22 cellular contexts compared by ENCODE assay signal in the genomic region with DNA sequence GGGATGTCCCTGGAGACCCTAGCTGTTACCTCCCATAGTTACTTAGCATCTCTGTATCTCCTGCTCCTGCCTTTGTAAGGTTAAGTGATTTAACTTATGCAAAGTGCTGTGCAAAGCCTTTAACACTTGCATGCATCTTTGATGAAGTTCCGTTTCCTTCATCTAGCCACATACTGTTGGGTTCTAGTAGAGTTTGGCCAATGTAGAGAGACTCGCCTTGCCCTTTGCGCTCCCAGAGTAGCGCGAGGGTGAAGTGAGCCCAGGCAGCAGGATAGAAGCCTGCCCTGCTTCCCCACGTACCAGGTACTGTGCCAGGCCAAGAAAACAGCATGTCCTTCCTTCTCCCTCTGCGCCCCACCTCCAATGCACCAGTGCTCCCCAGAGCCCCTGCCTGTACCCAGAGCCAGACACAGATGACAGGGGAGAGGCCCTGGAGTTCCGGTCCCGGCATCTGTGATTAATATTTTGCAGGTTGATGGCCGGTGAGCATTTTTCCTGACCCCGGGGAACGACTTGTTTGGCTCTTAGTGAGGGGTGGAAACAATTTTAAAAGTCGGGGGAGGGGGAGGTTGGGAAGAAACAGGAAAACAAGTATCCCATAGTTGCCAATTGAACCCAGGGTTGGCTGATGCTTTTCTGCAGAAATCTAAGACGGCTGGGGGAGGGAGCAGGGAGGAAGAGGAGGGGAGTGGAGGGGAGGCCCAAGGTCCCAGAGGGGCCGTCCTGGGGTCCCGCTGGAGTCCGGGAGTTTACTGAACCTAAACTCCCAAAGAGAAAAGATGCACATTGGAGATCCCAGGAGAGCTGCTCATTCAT. TPM values are rescaled to one million over a fixed set of nuclear protein-coding genes. Genes with fewer than 3 reads are reported as not detected.
DNase-seq lines count a peak whose midpoint lies in the region; TF ChIP-seq lines count a peak whose summit lies in the region.
"Had no signal": no experiment of that assay in that cellular context is flagged by ENCODE, and none has a peak within 500 bp of the region (broad histone marks: within the 10 kb centered on the region; RNA-seq: fewer than 3 reads in every experiment).

No MANE protein-coding gene starts in this region.

- no peak overlapping the region for H3K4me3 Mint-ChIP-seq in MCF 10A (ENCODE audit: unreplicated experiment)
- H3K4me3 Mint-ChIP-seq: activated naive CD4-positive, alpha-beta T cell treated with anti-CD3 and anti-CD28 coated beads for 36 hours; stimulated activated memory B cell treated with anti-CD40 and anti-IgM and Interleukin-4, amounts not matched to agents 10 μg/mL and 1 μg/mL and 100 μg/mL, for 72 hours had no signal

- no peaks in the 10 kb centered on the region for H3K9me3 Mint-ChIP-seq in MCF 10A (ENCODE audit: unreplicated experiment)
- H3K9me3 Mint-ChIP-seq: activated naive CD4-positive, alpha-beta T cell treated with anti-CD3 and anti-CD28 coated beads for 36 hours; stimulated activated memory B cell treated with anti-CD40 and anti-IgM and Interleukin-4, amounts not matched to agents 10 μg/mL and 1 μg/mL and 100 μg/mL, for 72 hours had no signal

- H4K20me1 ChIP-seq in osteoblast (ENCODE audit: insufficient read depth, low read length) = no peaks in the 10 kb centered on the region

- H3K27me3 Mint-ChIP-seq in MCF 10A (ENCODE audit: insufficient read depth, unreplicated experiment) = no peaks in the 10 kb centered on the region

- H3K27ac ChIP-seq in breast epithelium = peak overlapping the region; percentile 58 to 92
- peak overlapping the region in 3 of 4 donors; percentile 26 to 65 (median 27) for H3K27ac ChIP-seq in esophagus squamous epithelium
- no peak overlapping the region for H3K27ac ChIP-seq in osteoblast (ENCODE audit: low read depth, low read length)
- peak overlapping the region; percentile 7 to 49 for H3K27ac ChIP-seq in uterus
- H3K27ac ChIP-seq: colonic mucosa had no signal

- peak overlapping the region in 1 of 3 donors; percentile 25 for H3K4me3 ChIP-seq in breast epithelium
- no peak overlapping the region for H3K4me3 ChIP-seq in esophagus squamous epithelium
- no peak overlapping the region for H3K4me3 ChIP-seq in osteoblast (ENCODE audit: insufficient read depth, low read length)
- no peak overlapping the region for H3K4me3 ChIP-seq in uterus
- H3K4me3 ChIP-seq: colonic mucosa, lower lobe of right lung, transverse colon had no signal

- CTCF ChIA-PET in MCF 10A (lab: Yijun Ruan, JAX) = no interaction called here

- DNase-seq in breast epithelium (ENCODE audit: low spot score in 2 of 2) (no peak), MCF 10A (ENCODE audit: unreplicated experiment) (no peak), esophagus squamous epithelium (lab: John Stamatoyannopoulos, UW) (no peak), osteoblast (ENCODE audit: insufficient read length, low spot score, missing footprints) (peak; percentile 48), uterus (no peak), NCI-H1694 (lab: John Stamatoyannopoulos, UW) (no peak), hypothalamus (lab: John Stamatoyannopoulos, UW) (no peak), dedifferentiated amniotic fluid mesenchymal stem cell (ENCODE audit: extremely low spot score) (no peak)
- DNase-seq: activated CD4-positive, CD25-positive, alpha-beta regulatory T cell treated with anti-CD3 and anti-CD28 coated beads, Interleukin-2, amount 50 U/mL, for 72 hours; activated CD8-positive, alpha-beta memory T cell treated with anti-CD3 and anti-CD28 coated beads for 24 hours; activated naive CD4-positive, alpha-beta T cell treated with anti-CD3 and anti-CD28 coated beads for 36 hours; activated T-cell treated with anti-CD3 and anti-CD28 coated beads, Interleukin-2, amount 50 U/mL, for 48 hours; BE2C; Calu3; colonic mucosa; lower lobe of right lung; NCI-H1417 treated with DMSO at 0.1 percent for 48 hours; NCI-H524; occipital lobe; SW 1271; transverse colon had no signal

- peaks cover 5% of the 10 kb centered on the region for H3K4me1 Mint-ChIP-seq in MCF 10A (ENCODE audit: insufficient read depth, unreplicated experiment)
- H3K4me1 Mint-ChIP-seq: stimulated activated memory B cell treated with anti-CD40 and anti-IgM and Interleukin-4, amounts not matched to agents 10 μg/mL and 1 μg/mL and 100 μg/mL, for 72 hours had no signal

- H3K4me2 ChIP-seq in osteoblast (ENCODE audit: insufficient read depth, low read length) = peak overlapping the region; percentile 39

- H2AFZ ChIP-seq in osteoblast (ENCODE audit: low read length) = peak overlapping the region; percentile 28

- no peaks in the 10 kb centered on the region for H3K36me3 ChIP-seq in breast epithelium
- no peaks in the 10 kb centered on the region for H3K36me3 ChIP-seq in esophagus squamous epithelium
- H3K36me3 ChIP-seq in osteoblast (ENCODE audit: insufficient read depth, low read length) = no peaks in the 10 kb centered on the region
- no peaks in the 10 kb centered on the region for H3K36me3 ChIP-seq in uterus
- H3K36me3 ChIP-seq: BE2C, colonic mucosa, lower lobe of right lung, transverse colon had no signal

- H3K27me3 ChIP-seq in breast epithelium (no peaks in the 10 kb centered on the region), esophagus squamous epithelium (peaks cover 0 to 12% (median 0%) of the 10 kb centered on the region in 4 donors), osteoblast (ENCODE audit: insufficient read depth, low read length) (no peaks in the 10 kb centered on the region), uterus (no peaks in the 10 kb centered on the region)
- H3K27me3 ChIP-seq: BE2C, colonic mucosa, transverse colon had no signal

- H3K36me3 Mint-ChIP-seq in MCF 10A (ENCODE audit: insufficient read depth, unreplicated experiment) = peaks cover 6% of the 10 kb centered on the region
- H3K36me3 Mint-ChIP-seq: stimulated activated memory B cell treated with anti-CD40 and anti-IgM and Interleukin-4, amounts not matched to agents 10 μg/mL and 1 μg/mL and 100 μg/mL, for 72 hours had no signal

- no peaks in the 10 kb centered on the region for H3K9me3 ChIP-seq in breast epithelium
- no peaks in the 10 kb centered on the region for H3K9me3 ChIP-seq in esophagus squamous epithelium
- H3K9me3 ChIP-seq in osteoblast (ENCODE audit: low read depth, low read length) = no peaks in the 10 kb centered on the region
- no peaks in the 10 kb centered on the region for H3K9me3 ChIP-seq in uterus
- H3K9me3 ChIP-seq: BE2C, colonic mucosa, lower lobe of right lung, transverse colon had no signal

- POLR2A ChIA-PET in MCF 10A (lab: Yijun Ruan, JAX) = interaction anchor here (0.5 to 1.2 kb wide), 3 partner anchors 10 to 733 kb away, joined by 3 read pairs; no protein-coding TSS in a partner anchor

- no TSS peak for BruUV-seq in MCF 10A (replicated peaks; lab: Mats Ljungman, UMichigan)

- no peak for TF ChIP-seq CTCF in breast epithelium (IDR thresholded peaks at IDR 0.05)
- no peak for TF ChIP-seq CTCF in MCF 10A (IDR thresholded peaks at IDR 0.05; ENCODE audit: unreplicated experiment)
- no peak for TF ChIP-seq CTCF in esophagus squamous epithelium (IDR thresholded peaks at IDR 0.05)
- no peak for TF ChIP-seq CTCF in osteoblast (IDR thresholded peaks at IDR 0.05; ENCODE audit: extremely low read depth, low read depth, low read length)
- TF ChIP-seq CTCF in uterus (IDR thresholded peaks at IDR 0.05) = no peak

- TF ChIP-seq POLR2A in breast epithelium (IDR thresholded peaks at IDR 0.05) = no peak
- no peak for TF ChIP-seq POLR2A in esophagus squamous epithelium (IDR thresholded peaks at IDR 0.05)
- TF ChIP-seq POLR2A in uterus (IDR thresholded peaks at IDR 0.05) = no peak

- no peaks in the 10 kb centered on the region for H3K4me1 ChIP-seq in breast epithelium
- H3K4me1 ChIP-seq in esophagus squamous epithelium = peaks cover 0 to 44% (median 22%) of the 10 kb centered on the region in 3 donors
- peaks cover 16% of the 10 kb centered on the region for H3K4me1 ChIP-seq in osteoblast (ENCODE audit: insufficient read depth, low read length)
- no peaks in the 10 kb centered on the region for H3K4me1 ChIP-seq in uterus
- H3K4me1 ChIP-seq: colonic mucosa, lower lobe of right lung had no signal

- no peak overlapping the region for H3K27ac Mint-ChIP-seq in MCF 10A (ENCODE audit: low read depth, unreplicated experiment)
- H3K27ac Mint-ChIP-seq: activated naive CD4-positive, alpha-beta T cell treated with anti-CD3 and anti-CD28 coated beads for 36 hours; stimulated activated memory B cell treated with anti-CD40 and anti-IgM and Interleukin-4, amounts not matched to agents 10 μg/mL and 1 μg/mL and 100 μg/mL, for 72 hours had no signal

- 73 to 80% methylated on average over 12 to 13 of the region's 17 CpGs for WGBS in esophagus squamous epithelium, 2 donors

- no peaks in the 10 kb centered on the region for H3K79me2 ChIP-seq in osteoblast (ENCODE audit: insufficient read depth, low read length)

- intact Hi-C loops in breast epithelium (cut with DNase I; ENCODE audit: low total_unique reads) (no loop called here), MCF 10A (cut with micrococcal nuclease) (no loop called here), esophagus squamous epithelium (cut with DNase I) (no loop called here), uterus (cut with DNase I; ENCODE audit: low total_unique reads) (no loop called here)

RNA-seq across cellular contexts. Expression of gene CDC42EP4, which starts 13.1 kb away (rescaled TPM):
- total RNA-seq in breast epithelium (100 to 1,000 TPM in 2 of 3 donors, 10 to 100 TPM in 1; 71.0 to 141 (median 112) TPM), MCF 10A (2022) (11.0 and 12.2 TPM in 2 replicates), esophagus squamous epithelium (10 to 100 TPM; 45.1 to 63.9 (median 52.9) TPM), osteoblast (13.8 and 16.3 TPM in 2 replicates), uterus (100 to 1,000 TPM in 1 of 4 donors, 10 to 100 TPM in 3; 26.6 to 131 (median 70.7) TPM)
